In the genomic region with DNA sequence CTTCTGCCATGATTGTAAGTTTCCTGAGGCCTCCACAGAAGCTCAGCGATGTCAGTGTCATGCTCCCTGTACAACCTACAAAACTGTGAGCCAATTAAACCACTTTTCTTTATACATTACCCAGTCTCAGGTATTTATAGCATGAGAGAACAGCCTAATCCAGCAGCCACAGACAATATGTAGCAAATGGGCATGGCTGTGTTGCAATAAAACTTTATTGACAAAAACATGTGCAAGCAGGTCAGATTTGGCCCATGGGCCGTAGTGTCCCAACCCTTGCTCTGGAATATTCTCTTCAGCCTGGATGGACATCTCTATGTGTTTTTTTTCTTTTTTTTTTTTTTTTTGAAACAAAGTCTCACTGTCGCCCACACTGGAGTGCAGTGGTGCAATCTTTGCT, we compare ENCODE assay signal across 20 cellular contexts.
DNase-seq lines count a peak whose midpoint lies in the region; ATAC-seq, FAIRE-seq and TF ChIP-seq lines count a peak whose summit lies in the region.
"Had no signal": no experiment of that assay in that cellular context is flagged by ENCODE, and none has a peak within 500 bp of the region (broad histone marks: within the 10 kb centered on the region; RNA-seq: fewer than 3 reads in every experiment).

No MANE protein-coding gene starts in this region.

- DNase-seq in HepG2 (ENCODE audit: low spot score) (no peak), right lobe of liver (no peak), GM12878 (ENCODE audit: low read depth, low spot score) (no peak), NCI-H524 treated with DMSO at 0.1 percent for 48 hours (lab: John Stamatoyannopoulos, UW) (no peak), gastrocnemius medialis (no peak)
- DNase-seq: AML-193; Caco-2; Calu3; CD4-positive, alpha-beta T cell; CD8-positive, alpha-beta T cell; DMS79 treated with DMSO at 0.1 percent for 48 hours; GF-D8 had no signal

- H3K36me3 ChIP-seq in HepG2 (replicated peaks in 1 of 2; ENCODE audit: control insufficient read depth in 1 of 2, insufficient read depth in 2 of 2, low read length in 2 of 2) (no peaks in the 10 kb centered on the region), right lobe of liver (no peaks in the 10 kb centered on the region), GM12878 (ENCODE audit: control insufficient read depth in 2 of 2, insufficient read depth in 2 of 2, low read length in 1 of 2) (no peaks in the 10 kb centered on the region), gastrocnemius medialis (no peaks in the 10 kb centered on the region)
- H3K36me3 ChIP-seq: BLaER1 treated with 17β-estradiol and CSF1 and Interleukin-3, amounts not matched to agents 10 nM and 100 nM had no signal

- SMC1A ChIA-PET in GM12878 (lab: Charles Lee; ENCODE audit: uncharacterized antibody, unreplicated experiment) = no interaction called here

- no peak overlapping the region for H3K9ac ChIP-seq in HepG2 (ENCODE audit: insufficient read depth, low read depth, low read length)
- no peak overlapping the region for H3K9ac ChIP-seq in GM12878 (ENCODE audit: control insufficient read depth, insufficient read depth, low read length)
- H3K9ac ChIP-seq: BLaER1 treated with 17β-estradiol and CSF1 and Interleukin-3, amounts not matched to agents 10 nM and 100 nM had no signal

- H3K4me2 ChIP-seq in HepG2 (ENCODE audit: low read depth, low read length) (no peak overlapping the region), GM12878 (ENCODE audit: control insufficient read depth, insufficient read depth) (no peak overlapping the region)
- H3K4me2 ChIP-seq: A549; BLaER1 treated with 17β-estradiol and CSF1 and Interleukin-3, amounts not matched to agents 10 nM and 100 nM had no signal

- peaks cover 29% of the 10 kb centered on the region for H3K4me1 ChIP-seq in HepG2 (ENCODE audit: insufficient read depth, low read length)
- no peaks in the 10 kb centered on the region for H3K4me1 ChIP-seq in right lobe of liver
- H3K4me1 ChIP-seq in GM12878 (ENCODE audit: control insufficient read depth, insufficient read depth, low read length) = peaks cover 32% of the 10 kb centered on the region
- H3K4me1 ChIP-seq in gastrocnemius medialis = no peaks in the 10 kb centered on the region
- H3K4me1 ChIP-seq: A549, Caco-2 had no signal

- intact Hi-C loops in HepG2 (cut with micrococcal nuclease; ENCODE audit: unreplicated experiment) (no loop called here), right lobe of liver (cut with DNase I) (no loop called here), GM12878 (cut with micrococcal nuclease; ENCODE audit: unreplicated experiment) (loop anchor here (5.0 to 10.0 kb wide), 2 partner anchors 49 to 64 kb away; partner anchors contain the start of gene EEF2KMT), gastrocnemius medialis (cut with DNase I; ENCODE audit: low total_unique reads) (no loop called here)

- no peak for TF ChIP-seq CTCF in HepG2 (CRISPR knock-in tag; IDR thresholded peaks at IDR 0.05)
- TF ChIP-seq CTCF in right lobe of liver (IDR thresholded peaks at IDR 0.05) = no peak
- TF ChIP-seq CTCF in GM12878 (IDR thresholded peaks at IDR 0.05 in 2 of 3, conservative IDR thresholded peaks at IDR 0.05 in 1 of 3; ENCODE audit: control insufficient read depth in 2 of 3, extremely low read depth in 1 of 3, insufficient read depth in 1 of 3, low read depth in 3 of 3, low read length in 3 of 3) = no peak
- TF ChIP-seq CTCF in gastrocnemius medialis (IDR thresholded peaks at IDR 0.05 in 4 of 5, conservative IDR thresholded peaks at IDR 0.05 in 1 of 5) = no peak

- POLR2A ChIA-PET in HepG2 (lab: Yijun Ruan, JAX) (no interaction called here), GM12878 (lab: Charles Lee) (interaction anchor here (0.6 kb wide), 1 partner anchor 34 kb away, joined by 3 read pairs; no protein-coding TSS in a partner anchor)

- H4K20me1 ChIP-seq in HepG2 (ENCODE audit: insufficient read depth, low read length) (no peaks in the 10 kb centered on the region), GM12878 (ENCODE audit: control insufficient read depth, insufficient read depth) (no peaks in the 10 kb centered on the region)
- H4K20me1 ChIP-seq: BLaER1 treated with 17β-estradiol and CSF1 and Interleukin-3, amounts not matched to agents 10 nM and 100 nM had no signal

- FAIRE-seq in HepG2 (lab: Jason Lieb, UNC) = no peak
- FAIRE-seq in GM12878 (lab: Jason Lieb, UNC) = no peak
- FAIRE-seq: A549, D721Med, G401.6, GM12891, GM19239 had no signal

- TF ChIP-seq RAD21 in HepG2 (CRISPR knock-in tag; IDR thresholded peaks at IDR 0.05) (no peak), GM12878 (IDR thresholded peaks at IDR 0.05; ENCODE audit: insufficient read depth, low read depth, low read length) (no peak)

- H3K4me3 ChIP-seq in HepG2 (replicated peaks in 1 of 3; ENCODE audit: insufficient read depth in 1 of 3, low read depth in 2 of 3, low read length in 3 of 3) = no peak overlapping the region
- no peak overlapping the region for H3K4me3 ChIP-seq in right lobe of liver
- no peak overlapping the region for H3K4me3 ChIP-seq in GM12878
- no peak overlapping the region for H3K4me3 ChIP-seq in gastrocnemius medialis
- H3K4me3 ChIP-seq: A549; BLaER1 treated with 17β-estradiol and CSF1 and Interleukin-3, amounts not matched to agents 10 nM and 100 nM had no signal

- BruUV-seq in HepG2 (replicated peaks; lab: Mats Ljungman, UMichigan) (no TSS peak), GM12878 (replicated peaks; lab: Mats Ljungman, UMichigan) (no TSS peak)

- WGBS in HepG2 (ENCODE audit: low lambda C conversion rate) = 36% methylated on average over 3 of the region's 3 CpGs
- 94% methylated on average over 2 of the region's 3 CpGs for WGBS in right lobe of liver (ENCODE audit: insufficient coverage, low coverage, low lambda C conversion rate, missing lambda C conversion rate)
- WGBS in GM12878 (ENCODE audit: insufficient coverage, insufficient replicate concordance, low lambda C conversion rate, missing lambda C conversion rate) = 51% methylated on average over 3 of the region's 3 CpGs

- ATAC-seq in HepG2 (no peak), right lobe of liver (no peak), GM12878 (no peak), gastrocnemius medialis (no peak)
- ATAC-seq: A549; CD8-positive, alpha-beta T cell had no signal

- H2AFZ ChIP-seq in HepG2 (ENCODE audit: low read length) (no peak overlapping the region), GM12878 (ENCODE audit: control insufficient read depth, low read depth, low read length) (no peak overlapping the region; the same call in 1 of the 2 replicates)

- H3K27me3 ChIP-seq in HepG2 (ENCODE audit: control insufficient read depth in 1 of 2, insufficient read depth in 2 of 2, low read length in 2 of 2) = no peaks in the 10 kb centered on the region; a peak in 1 of 5 replicates
- H3K27me3 ChIP-seq in right lobe of liver = no peaks in the 10 kb centered on the region
- H3K27me3 ChIP-seq in GM12878 (replicated peaks in 1 of 2; ENCODE audit: control insufficient read depth in 2 of 2, insufficient read depth in 2 of 2, low read length in 1 of 2) = no peaks in the 10 kb centered on the region
- no peaks in the 10 kb centered on the region for H3K27me3 ChIP-seq in gastrocnemius medialis
- H3K27me3 ChIP-seq: BLaER1 treated with 17β-estradiol and CSF1 and Interleukin-3, amounts not matched to agents 10 nM and 100 nM had no signal

- RAD21 ChIA-PET in GM12878 (lab: Charles Lee; ENCODE audit: unreplicated experiment) = no interaction called here

- CTCF ChIA-PET in HepG2 (lab: Yijun Ruan, JAX; ENCODE audit: low intra/inter-chr PET ratio, low total read pairs) (no interaction called here), GM12878 (lab: Yijun Ruan, JAX) (interaction anchor here (1.0 kb wide), 1 partner anchor 60 kb away, joined by 3 read pairs; no protein-coding TSS in a partner anchor)

- H3K27ac ChIP-seq in HepG2 (ENCODE audit: extremely low read length, insufficient read depth, low read length) = no peak overlapping the region
- H3K27ac ChIP-seq in right lobe of liver = no peak overlapping the region
- 0 out of 2 replicates have a peak overlapping the region, but pooled peaks have one; percentile 27 for H3K27ac ChIP-seq in GM12878 (ENCODE audit: control insufficient read depth, insufficient read depth)
- no peak overlapping the region for H3K27ac ChIP-seq in gastrocnemius medialis
- H3K27ac ChIP-seq: 22Rv1; A549; BLaER1 treated with 17β-estradiol and CSF1 and Interleukin-3, amounts not matched to agents 10 nM and 100 nM; C4-2B had no signal

- H3K79me2 ChIP-seq in HepG2 (ENCODE audit: insufficient read depth, low read length) (no peaks in the 10 kb centered on the region), GM12878 (ENCODE audit: control insufficient read depth, insufficient read depth, low read length) (no peaks in the 10 kb centered on the region)

- in situ Hi-C loops in HepG2 (cut with HindIII; ENCODE audit: extremely low pct_ligation_motif_present, low pct_unique_long_range_greater_than_20kb) (no loop called here), GM12878 (cut with MboI) (no loop called here), gastrocnemius medialis (cut with MboI; ENCODE audit: low sequenced_read_pairs in 4 of 4) (no loop called here)

- H3K9me3 ChIP-seq in HepG2 (ENCODE audit: low read length) (no peaks in the 10 kb centered on the region), right lobe of liver (no peaks in the 10 kb centered on the region), GM12878 (replicated peaks; ENCODE audit: control insufficient read depth, insufficient read depth, low read length) (no peaks in the 10 kb centered on the region; the same call in 1 of the 3 replicates), gastrocnemius medialis (no peaks in the 10 kb centered on the region)
- H3K9me3 ChIP-seq: A549, Caco-2 had no signal

- TF ChIP-seq EP300 in HepG2 (IDR thresholded peaks at IDR 0.05; ENCODE audit: low read depth in 2 of 2, low read length in 2 of 2) (no peak), HepG2 (CRISPR knock-in tag; IDR thresholded peaks at IDR 0.05; ENCODE audit: borderline replicate concordance) (no peak), GM12878 (IDR thresholded peaks at IDR 0.05; ENCODE audit: borderline replicate concordance in 1 of 2, control insufficient read depth in 1 of 2, low read depth in 2 of 2, low read length in 2 of 2) (no peak)

- no peak for TF ChIP-seq POLR2A in HepG2 (IDR thresholded peaks at IDR 0.05; ENCODE audit: insufficient read depth in 1 of 2, low read depth in 2 of 2, low read length in 2 of 2)
- TF ChIP-seq POLR2A in right lobe of liver (IDR thresholded peaks at IDR 0.05) = no peak
- TF ChIP-seq POLR2A in GM12878 (IDR thresholded peaks at IDR 0.05; ENCODE audit: low read depth, low read length) = no peak
- no peak for TF ChIP-seq POLR2A in gastrocnemius medialis (IDR thresholded peaks at IDR 0.05)

TF ChIP-seq in HepG2, 621 proteins besides CTCF, POLR2A, EP300 and RAD21 (continues in another document):
- TF ChIP-seq HMG20A (CRISPR knock-in tag; IDR thresholded peaks at IDR 0.05; ENCODE audit: borderline replicate concordance) = no peak
- TF ChIP-seq ZNF552 (CRISPR knock-in tag; IDR thresholded peaks at IDR 0.05; ENCODE audit: borderline replicate concordance) = no peak
- TF ChIP-seq CEBPB (IDR thresholded peaks at IDR 0.05; ENCODE audit: borderline replicate concordance, low read depth, low read length) = peak; percentile 47; the same call in 1 of the 2 replicates

Comparison
In these comparisons a context has a peak if more than half of its experiments do, and no peak if none do; other contexts are left out.
1. Of the 75 proteins assayed by ChIP-seq in both HepG2 and GM12878: peak only in HepG2: CEBPB; only in GM12878: none; in both: ZBTB40; in neither: 73.